Comparison of ENCODE assay signal across 1 cellular context in genomic region chr3:194098036-194098871, GRCh38.
A peak's percentile ranks its signal among the peaks of the same experiment; 100 is the strongest.
TF ChIP-seq lines count a peak whose summit lies in the region.

No MANE protein-coding gene starts in this region.

TF ChIP-seq in K562, 482 proteins besides CTCF, POLR2A, EP300 and RAD21 (continued from another document and continues in another):
- TF ChIP-seq E4F1 (CRISPR knock-in tag; IDR thresholded peaks at IDR 0.05; ENCODE audit: borderline replicate concordance) = no peak
- no peak; the same call in 1 of the 2 replicates for TF ChIP-seq PHF8 (IDR thresholded peaks at IDR 0.05; ENCODE audit: borderline replicate concordance, low read length)
- no peak for TF ChIP-seq SREBF1 (IDR thresholded peaks at IDR 0.05; ENCODE audit: borderline replicate concordance, low read depth, low read length)
- no peak for TF ChIP-seq SOX6 (IDR thresholded peaks at IDR 0.05)
- no peak for TF ChIP-seq E2F6 (IDR thresholded peaks at IDR 0.05; ENCODE audit: borderline replicate concordance in 1 of 2, extremely low read depth in 1 of 2, insufficient read depth in 1 of 2, insufficient read length in 1 of 2, low read depth in 1 of 2, low read length in 1 of 2, poor library complexity in 1 of 2, severe bottlenecking in 1 of 2)
- TF ChIP-seq BDP1 (IDR thresholded peaks at IDR 0.05; ENCODE audit: insufficient read depth, insufficient read length) = no peak
- no peak for TF ChIP-seq TCF15 (CRISPR knock-in tag; IDR thresholded peaks at IDR 0.05)
- TF ChIP-seq ETV6 (IDR thresholded peaks at IDR 0.05; ENCODE audit: borderline replicate concordance in 1 of 2, low read depth in 2 of 2, low read length in 1 of 2) = no peak; a peak in 1 of 4 replicates
- no peak for TF ChIP-seq ETV6 (CRISPR knock-in tag; IDR thresholded peaks at IDR 0.05; ENCODE audit: borderline replicate concordance)
- TF ChIP-seq ARID1B (IDR thresholded peaks at IDR 0.05) = no peak
- no peak for TF ChIP-seq ZNF76 (CRISPR knock-in tag; IDR thresholded peaks at IDR 0.05; ENCODE audit: borderline replicate concordance)
- TF ChIP-seq PRDM10 (IDR thresholded peaks at IDR 0.05; ENCODE audit: partially characterized antibody) = no peak
- peak; percentile 45; the same call in 1 of the 2 replicates for TF ChIP-seq TFAP4 (CRISPR knock-in tag; IDR thresholded peaks at IDR 0.05; ENCODE audit: borderline replicate concordance)
- no peak for TF ChIP-seq STAT6 (CRISPR knock-in tag; IDR thresholded peaks at IDR 0.05)
- TF ChIP-seq ZBTB17 (CRISPR knock-in tag; IDR thresholded peaks at IDR 0.05) = 0 out of 2 replicates have a peak, but pooled peaks have one; percentile 28
- TF ChIP-seq NFIX (CRISPR knock-in tag; IDR thresholded peaks at IDR 0.05; ENCODE audit: low read depth) = no peak
- no peak for TF ChIP-seq ZNF280B (CRISPR knock-in tag; IDR thresholded peaks at IDR 0.05)
- TF ChIP-seq DMBX1 (CRISPR knock-in tag; IDR thresholded peaks at IDR 0.05; ENCODE audit: borderline replicate concordance) = no peak
- no peak for TF ChIP-seq CCAR2 (IDR thresholded peaks at IDR 0.05; ENCODE audit: low read depth, low read length)
- TF ChIP-seq ILK (tag; IDR thresholded peaks at IDR 0.05; ENCODE audit: borderline replicate concordance, low read depth) = no peak
- TF ChIP-seq MXD1 (CRISPR knock-in tag; IDR thresholded peaks at IDR 0.05; ENCODE audit: borderline replicate concordance, poor library complexity, severe bottlenecking) = no peak
- TF ChIP-seq MED1 (CRISPR knock-in tag; IDR thresholded peaks at IDR 0.05; ENCODE audit: borderline replicate concordance) = no peak
- no peak for TF ChIP-seq ZBTB2 (IDR thresholded peaks at IDR 0.05)
- no peak for TF ChIP-seq HIVEP1 (CRISPR knock-in tag; IDR thresholded peaks at IDR 0.05)
- TF ChIP-seq THAP12 (CRISPR knock-in tag; IDR thresholded peaks at IDR 0.05) = no peak
- TF ChIP-seq MAFF (IDR thresholded peaks at IDR 0.05; ENCODE audit: low read length) = no peak
- no peak for TF ChIP-seq ZNF584 (CRISPR knock-in tag; IDR thresholded peaks at IDR 0.05; ENCODE audit: low read depth)
- TF ChIP-seq DDX20 (tag; IDR thresholded peaks at IDR 0.05; ENCODE audit: low read depth) = no peak
- TF ChIP-seq KDM5B (IDR thresholded peaks at IDR 0.05; ENCODE audit: insufficient replicate concordance, low read depth, low read length) = no peak
- TF ChIP-seq POLR2AphosphoS5 (IDR thresholded peaks at IDR 0.05; ENCODE audit: control insufficient read depth, insufficient read depth, low read depth, low read length) = no peak
- TF ChIP-seq HOXB6 (CRISPR knock-in tag; IDR thresholded peaks at IDR 0.05; ENCODE audit: borderline replicate concordance) = no peak
- TF ChIP-seq FOXO4 (CRISPR knock-in tag; IDR thresholded peaks at IDR 0.05) = no peak
- no peak for TF ChIP-seq FOXP1 (CRISPR knock-in tag; IDR thresholded peaks at IDR 0.05)
- no peak for TF ChIP-seq ZBTB8A (IDR thresholded peaks at IDR 0.05; ENCODE audit: partially characterized antibody)
- no peak for TF ChIP-seq MAFG (tag; conservative IDR thresholded peaks at IDR 0.05)
- TF ChIP-seq CBX3 (IDR thresholded peaks at IDR 0.05; ENCODE audit: borderline replicate concordance in 1 of 2, low read length in 2 of 2) = no peak
- TF ChIP-seq ZNF395 (CRISPR knock-in tag; IDR thresholded peaks at IDR 0.05) = no peak
